Comparison of ENCODE assay signal across 8 cellular contexts in genomic region chr12:38664661-38665269, GRCh38.
DNase-seq lines count a peak whose midpoint lies in the region; ATAC-seq, FAIRE-seq and TF ChIP-seq lines count a peak whose summit lies in the region.

No MANE protein-coding gene starts in this region.

- TF ChIP-seq EP300 in GM12878 (IDR thresholded peaks at IDR 0.05; ENCODE audit: borderline replicate concordance in 1 of 2, control insufficient read depth in 1 of 2, low read depth in 2 of 2, low read length in 2 of 2): no peak

- H3K36me3 ChIP-seq in GM12878 (ENCODE audit: control insufficient read depth in 2 of 2, insufficient read depth in 2 of 2, low read length in 1 of 2) (no peaks in the 10 kb centered on the region; a peak in 1 of 4 replicates), neural progenitor cell (no peaks in the 10 kb centered on the region)

- no peak overlapping the region for H3K4me3 ChIP-seq in GM12878
- H3K4me3 ChIP-seq in neural progenitor cell: no peak overlapping the region

- H3K9ac ChIP-seq in GM12878 (ENCODE audit: control insufficient read depth, insufficient read depth, low read length) (no peak overlapping the region), neural progenitor cell (no peak overlapping the region)

- H3K27ac Mint-ChIP-seq in neural progenitor cell: no peak overlapping the region

- in situ Hi-C loops in GM12878 (cut with MboI): loop anchor here (25.0 kb wide), 1 partner anchor 448 kb away; no protein-coding TSS in a partner anchor

- ATAC-seq in GM19023 (IDR thresholded peaks at IDR 0.05; ENCODE audit: unreplicated experiment) (peak; percentile 64), HG03469 (IDR thresholded peaks at IDR 0.05; ENCODE audit: unreplicated experiment) (peak; percentile 90), GM12878 (peak; percentile 94), GM19397 (IDR thresholded peaks at IDR 0.05; ENCODE audit: unreplicated experiment) (no peak)

- no peak overlapping the region for H2AFZ ChIP-seq in GM12878 (ENCODE audit: control insufficient read depth, low read depth, low read length)
- H2AFZ ChIP-seq in neural progenitor cell (replicated peaks): no peak overlapping the region

- peak; percentile 63 for TF ChIP-seq RAD21 in GM12878 (IDR thresholded peaks at IDR 0.05; ENCODE audit: insufficient read depth, low read depth, low read length)

- peaks cover 5% of the 10 kb centered on the region; the same call in 2 of the 3 replicates for H3K9me3 ChIP-seq in GM12878 (replicated peaks; ENCODE audit: control insufficient read depth, insufficient read depth, low read length)
- H3K9me3 ChIP-seq in neural progenitor cell (ENCODE audit: low read depth): no peaks in the 10 kb centered on the region

- peak; percentile 58 to 65 (median 61) for TF ChIP-seq CTCF in GM12878 (IDR thresholded peaks at IDR 0.05 in 2 of 3, conservative IDR thresholded peaks at IDR 0.05 in 1 of 3; ENCODE audit: control insufficient read depth in 2 of 3, extremely low read depth in 1 of 3, insufficient read depth in 1 of 3, low read depth in 3 of 3, low read length in 3 of 3)
- peak; percentile 77 for TF ChIP-seq CTCF in neural progenitor cell (IDR thresholded peaks at IDR 0.05)

- H3K27me3 ChIP-seq in GM12878 (replicated peaks in 1 of 2; ENCODE audit: control insufficient read depth in 2 of 2, insufficient read depth in 2 of 2, low read length in 1 of 2): no peaks in the 10 kb centered on the region
- H3K27me3 ChIP-seq in neural progenitor cell: no peaks in the 10 kb centered on the region

- DNase-seq in AG08396 (ENCODE audit: low spot score): peak; percentile 5
- DNase-seq in GM12878 (ENCODE audit: low read depth, low spot score): peak; percentile 15
- DNase-seq in neural progenitor cell (ENCODE audit: low spot score): peak; percentile 44
- no peak for DNase-seq in HK-2 (ENCODE audit: unreplicated experiment)
- DNase-seq in NCI-H446 treated with DMSO at 0.1 percent for 48 hours (lab: John Stamatoyannopoulos, UW): no peak

- TF ChIP-seq POLR2A in GM12878 (IDR thresholded peaks at IDR 0.05; ENCODE audit: low read depth, low read length): no peak

- H3K27ac ChIP-seq in GM12878 (ENCODE audit: control insufficient read depth, insufficient read depth) (no peak overlapping the region), neural progenitor cell (no peak overlapping the region)

- no peaks in the 10 kb centered on the region for H3K79me2 ChIP-seq in GM12878 (ENCODE audit: control insufficient read depth, insufficient read depth, low read length)
- no peaks in the 10 kb centered on the region for H3K79me2 ChIP-seq in neural progenitor cell (ENCODE audit: low read depth)

- no TSS peak for BruUV-seq in GM12878 (replicated peaks; lab: Mats Ljungman, UMichigan)

- H3K4me2 ChIP-seq in GM12878 (ENCODE audit: control insufficient read depth, insufficient read depth) (no peak overlapping the region), neural progenitor cell (no peak overlapping the region)

- CTCF ChIA-PET in GM12878 (lab: Yijun Ruan, JAX): interaction anchor here (0.6 to 3.6 kb wide), 21 partner anchors 9 to 438 kb away, joined by 3 to 68 read pairs (median 4); partner anchors contain the start of gene CPNE8

- SMC1A ChIA-PET in GM12878 (lab: Charles Lee; ENCODE audit: uncharacterized antibody, unreplicated experiment): interaction anchor here (0.6 to 4.3 kb wide), 14 partner anchors 8 to 439 kb away, joined by 3 to 41 read pairs (median 4); partner anchors contain the start of gene CPNE8

- H3K4me3 Mint-ChIP-seq in neural progenitor cell: no peak overlapping the region

- RAD21 ChIA-PET in GM12878 (lab: Charles Lee; ENCODE audit: unreplicated experiment): interaction anchor here (0.6 to 4.4 kb wide), 16 partner anchors 103 to 437 kb away, joined by 3 to 32 read pairs (median 4); partner anchors contain the start of genes ALG10B and CPNE8

- peaks cover 9% of the 10 kb centered on the region for H3K9me3 Mint-ChIP-seq in neural progenitor cell

- peaks cover 6% of the 10 kb centered on the region for H3K4me1 Mint-ChIP-seq in neural progenitor cell

- H3K4me1 ChIP-seq in GM12878 (ENCODE audit: control insufficient read depth, insufficient read depth, low read length) (no peaks in the 10 kb centered on the region), neural progenitor cell (no peaks in the 10 kb centered on the region)

- no peaks in the 10 kb centered on the region for H3F3A ChIP-seq in neural progenitor cell (ENCODE audit: low read depth)

- H4K20me1 ChIP-seq in GM12878 (ENCODE audit: control insufficient read depth, insufficient read depth) (no peaks in the 10 kb centered on the region), neural progenitor cell (ENCODE audit: low read depth) (no peaks in the 10 kb centered on the region)

- no peaks in the 10 kb centered on the region for H3K27me3 Mint-ChIP-seq in neural progenitor cell (ENCODE audit: insufficient read depth, low read depth)

- peak; percentile 27 for FAIRE-seq in GM12878 (lab: Jason Lieb, UNC)

- H3K36me3 Mint-ChIP-seq in neural progenitor cell: peaks cover 2% of the 10 kb centered on the region

- POLR2A ChIA-PET in GM12878 (lab: Charles Lee): no interaction called here

- intact Hi-C loops in GM12878 (cut with micrococcal nuclease; ENCODE audit: unreplicated experiment): loop anchor here (1.0 to 10.0 kb wide), 4 partner anchors 47 to 440 kb away; no protein-coding TSS in a partner anchor

TF ChIP-seq in GM12878, 131 proteins besides CTCF, POLR2A, EP300 and RAD21:
- TF ChIP-seq RUNX3 (IDR thresholded peaks at IDR 0.05; ENCODE audit: low read length) (no peak), SMC3 (IDR thresholded peaks at IDR 0.05; ENCODE audit: borderline replicate concordance, low read length) (peak; percentile 49; the same call in 1 of the 2 replicates)

Comparison
In these comparisons a context has a peak if more than half of its experiments do, and no peak if none do; other contexts are left out.
1. DNase-seq: peak in AG08396 (single experiment), GM12878 (single experiment) and neural progenitor cell (single experiment); none in HK-2 (single experiment) and NCI-H446 treated with DMSO at 0.1 percent for 48 hours (single experiment).